ENCODE assay signal across 8 cellular contexts in genomic region chr11:62599069-62599696, GRCh38. TPM values are rescaled to one million over a fixed set of nuclear protein-coding genes. Genes with fewer than 3 reads are reported as not detected.
A peak's percentile ranks its signal among the peaks of the same experiment; 100 is the strongest.
DNase-seq lines count a peak whose midpoint lies in the region; ATAC-seq and TF ChIP-seq lines count a peak whose summit lies in the region.

No MANE protein-coding gene starts in this region.

- ATAC-seq in CD8-positive, alpha-beta T cell: peak; percentile 75
- ATAC-seq in GM21390 (IDR thresholded peaks at IDR 0.05; ENCODE audit: unreplicated experiment): peak; percentile 55

- peak overlapping the region; percentile 98 for H3K4me2 ChIP-seq in OCI-LY7 (ENCODE audit: low read length)

- POLR2A ChIA-PET in CD8-positive, alpha-beta T cell (lab: Charles Lee): interaction anchor here (0.5 to 3.8 kb wide), 19 partner anchors 7 to 282 kb away, joined by 3 to 78 read pairs (median 4); partner anchors contain the start of genes B3GAT3, C11orf98, CSKMT and EEF1G
- POLR2A ChIA-PET in OCI-LY7 (lab: Charles Lee): interaction anchor here (0.6 to 1.1 kb wide), 4 partner anchors 73 to 1683 kb away, joined by 3 to 4 read pairs (median 3); partner anchors contain the start of genes LBHD1 and UQCC3

- peak overlapping the region; percentile 89 for H3K4me3 Mint-ChIP-seq in CD8-positive, alpha-beta T cell

- H3K9me3 ChIP-seq in CD8-positive, alpha-beta T cell (ENCODE audit: low read length): no peaks in the 10 kb centered on the region
- H3K9me3 ChIP-seq in HUES6 (ENCODE audit: control insufficient read depth, insufficient read depth, low read depth, low read length) (no peaks in the 10 kb centered on the region), OCI-LY7 (ENCODE audit: low read length) (no peaks in the 10 kb centered on the region), muscle layer of colon (ENCODE audit: low read length) (no peaks in the 10 kb centered on the region)

- BruUV-seq in OCI-LY7 (replicated peaks; lab: Mats Ljungman, UMichigan): no TSS peak

- H3K36me3 Mint-ChIP-seq in CD8-positive, alpha-beta T cell: peaks cover 80% of the 10 kb centered on the region

- no peaks in the 10 kb centered on the region for H3K9me2 ChIP-seq in OCI-LY7 (ENCODE audit: insufficient read depth, low read length)

- peak overlapping the region; percentile 83 for H3K27ac ChIP-seq in CD8-positive, alpha-beta T cell (ENCODE audit: low read depth, low read length)
- no peak overlapping the region for H3K27ac ChIP-seq in HUES6 (ENCODE audit: low read depth, low read length)
- peak overlapping the region; percentile 87 for H3K27ac ChIP-seq in OCI-LY7 (ENCODE audit: low read depth, low read length, poor library complexity, severe bottlenecking)
- H3K27ac ChIP-seq in muscle layer of colon (ENCODE audit: low read depth, low read length): peak overlapping the region; percentile 64

- no peak for TF ChIP-seq CTCF in CD8-positive, alpha-beta T cell (IDR thresholded peaks at IDR 0.05)
- TF ChIP-seq CTCF in OCI-LY7 (conservative IDR thresholded peaks at IDR 0.05; ENCODE audit: low read length) (no peak), epithelial cell of proximal tubule (conservative IDR thresholded peaks at IDR 0.05; ENCODE audit: low read depth, low read length) (no peak)

- H3K4me3 ChIP-seq in CD8-positive, alpha-beta T cell (ENCODE audit: low read depth, low read length): peak overlapping the region; percentile 62
- H3K4me3 ChIP-seq in HUES6 (ENCODE audit: low read depth, low read length) (peak overlapping the region; percentile 13), OCI-LY7 (ENCODE audit: low read depth, low read length, poor library complexity, severe bottlenecking) (peak overlapping the region; percentile 98), epithelial cell of proximal tubule (ENCODE audit: low read depth, low read length) (peak overlapping the region; percentile 84), muscle layer of colon (ENCODE audit: low read depth in 1 of 2, low read length in 2 of 2) (no peak overlapping the region)

- peaks cover 9% of the 10 kb centered on the region; the same call in 1 of the 2 replicates for H4K20me1 ChIP-seq in OCI-LY7 (ENCODE audit: insufficient read depth, low read length)

- no peaks in the 10 kb centered on the region for H3K27me3 ChIP-seq in CD8-positive, alpha-beta T cell (ENCODE audit: insufficient read depth, low read length)
- H3K27me3 ChIP-seq in HUES6 (ENCODE audit: control insufficient read depth, insufficient read depth, low read length) (peaks cover 18% of the 10 kb centered on the region), muscle layer of colon (ENCODE audit: control insufficient read depth in 1 of 2, insufficient read depth in 2 of 2, low read length in 2 of 2) (no peaks in the 10 kb centered on the region)

- DNase-seq in CD8-positive, alpha-beta T cell: peak; percentile 90 to 99 (median 94)
- DNase-seq in OCI-LY7 (ENCODE audit: low spot score): peak; percentile 99
- peak; percentile 90 for DNase-seq in activated T-cell treated with anti-CD3 and anti-CD28 coated beads for 4 hours
- DNase-seq in epithelial cell of proximal tubule (ENCODE audit: low read depth): no peak
- peak; percentile 87 to 90 for DNase-seq in stimulated activated CD8-positive, alpha-beta memory T cell treated with anti-CD3 and anti-CD28 coated beads, Interleukin-4, amount 100 ng/mL, for 4 hours (ENCODE audit: low read depth in 2 of 2, low spot score in 1 of 2)

- H3K4me1 Mint-ChIP-seq in CD8-positive, alpha-beta T cell (ENCODE audit: low read depth): peaks cover 56% of the 10 kb centered on the region

- H3K36me3 ChIP-seq in CD8-positive, alpha-beta T cell (ENCODE audit: insufficient read depth, low read length): peaks cover 37% of the 10 kb centered on the region
- H3K36me3 ChIP-seq in HUES6 (ENCODE audit: control insufficient read depth, insufficient read depth, low read length) (peaks cover 44% of the 10 kb centered on the region), OCI-LY7 (ENCODE audit: insufficient read depth, low read length) (peaks cover 86% of the 10 kb centered on the region), muscle layer of colon (ENCODE audit: insufficient read depth, low read length) (peaks cover 49% of the 10 kb centered on the region)

- H3K9ac ChIP-seq in HUES6 (ENCODE audit: low read length): no peak overlapping the region
- no peak overlapping the region for H3K9ac ChIP-seq in muscle layer of colon (ENCODE audit: low read length)

- CTCF ChIA-PET in CD8-positive, alpha-beta T cell (lab: Charles Lee): interaction anchor here (0.7 to 1.1 kb wide), 4 partner anchors 13 to 174 kb away, joined by 3 read pairs; no protein-coding TSS in a partner anchor
- CTCF ChIA-PET in OCI-LY7 (lab: Charles Lee; ENCODE audit: unreplicated experiment): no interaction called here

- H3K27ac Mint-ChIP-seq in CD8-positive, alpha-beta T cell: peak overlapping the region; percentile 92

- no peaks in the 10 kb centered on the region for H3K27me3 Mint-ChIP-seq in CD8-positive, alpha-beta T cell (ENCODE audit: low read depth)

- H3K79me2 ChIP-seq in OCI-LY7 (ENCODE audit: insufficient read depth, low read depth, low read length): peaks cover 37% of the 10 kb centered on the region

- H2AFZ ChIP-seq in OCI-LY7 (ENCODE audit: low read length): no peak overlapping the region

- intact Hi-C loops in CD8-positive, alpha-beta T cell (cut with DNase I, micrococcal nuclease): loop anchor here in 1 of 2 experiments (1.0 to 10.0 kb wide), 5 partner anchors 8 to 186 kb away; partner anchors contain the start of genes C11orf98, CSKMT, TMEM179B and TUT1
- intact Hi-C loops in OCI-LY7 (cut with micrococcal nuclease; ENCODE audit: unreplicated experiment): loop anchor here (10.0 kb wide), 2 partner anchors 126 to 236 kb away; partner anchors contain the start of genes HNRNPUL2, STX5, TEX54 and TTC9C

- H3K9me3 Mint-ChIP-seq in CD8-positive, alpha-beta T cell: no peaks in the 10 kb centered on the region

- H3K4me1 ChIP-seq in CD8-positive, alpha-beta T cell (ENCODE audit: insufficient read depth, low read length): peaks cover 22% of the 10 kb centered on the region
- peaks cover 18% of the 10 kb centered on the region for H3K4me1 ChIP-seq in HUES6 (ENCODE audit: control insufficient read depth, insufficient read depth, low read length)
- H3K4me1 ChIP-seq in OCI-LY7 (ENCODE audit: insufficient read depth, low read length, poor library complexity, severe bottlenecking): peaks cover 24% of the 10 kb centered on the region
- H3K4me1 ChIP-seq in muscle layer of colon (ENCODE audit: insufficient read depth, low read length): peaks cover 31% of the 10 kb centered on the region

RNA-seq across cellular contexts. Expression of gene MTA2, which starts 2.5 kb away (rescaled TPM):
- total RNA-seq in CD8-positive, alpha-beta T cell: 100 to 1,000 TPM; 148 to 154 TPM
- 130 and 133 TPM in 2 replicates for total RNA-seq in OCI-LY7 (2014; rRNA removed; shearing (Covaris generic))
- 162 and 174 TPM in 2 replicates for total RNA-seq in OCI-LY7 (2022)
- total RNA-seq in epithelial cell of proximal tubule: 109 and 153 TPM in 2 replicates

RNA-seq across cellular contexts. Expression of gene TUT1, which starts 7.9 kb away (rescaled TPM):
- 10 to 100 TPM; 15.3 to 17.7 TPM for total RNA-seq in CD8-positive, alpha-beta T cell
- total RNA-seq in OCI-LY7 (2014; rRNA removed; shearing (Covaris generic)): 15.6 and 22.5 TPM in 2 replicates
- total RNA-seq in OCI-LY7 (2022): 38.2 and 40.4 TPM in 2 replicates
- total RNA-seq in epithelial cell of proximal tubule: 9.4 and 10.1 TPM in 2 replicates

RNA-seq across cellular contexts. Expression of gene EML3, which starts 13.4 kb away (rescaled TPM):
- 100 to 1,000 TPM; 167 to 189 TPM for total RNA-seq in CD8-positive, alpha-beta T cell
- 41.2 and 52.8 TPM in 2 replicates for total RNA-seq in OCI-LY7 (2014; rRNA removed; shearing (Covaris generic))
- total RNA-seq in OCI-LY7 (2022) (81.6 and 92.6 TPM in 2 replicates), epithelial cell of proximal tubule (29.7 and 31.8 TPM in 2 replicates)

RNA-seq across cellular contexts. Expression of gene ROM1, which starts 13.9 kb away (rescaled TPM):
- total RNA-seq in CD8-positive, alpha-beta T cell: 1 to 10 TPM; 1.7 to 2.1 TPM
- total RNA-seq in OCI-LY7 (2014; rRNA removed; shearing (Covaris generic)): 0.69 and 1.1 TPM in 2 replicates
- 1.2 and 2.5 TPM in 2 replicates for total RNA-seq in OCI-LY7 (2022)
- total RNA-seq in epithelial cell of proximal tubule: 1.2 and 1.4 TPM in 2 replicates

RNA-seq across cellular contexts. Expression of gene B3GAT3, which starts 22.6 kb away (rescaled TPM):
- 10 to 100 TPM; 41.7 to 44.0 TPM for total RNA-seq in CD8-positive, alpha-beta T cell
- 55.8 and 74.3 TPM in 2 replicates for total RNA-seq in OCI-LY7 (2014; rRNA removed; shearing (Covaris generic))
- total RNA-seq in OCI-LY7 (2022) (66.2 and 71.3 TPM in 2 replicates), epithelial cell of proximal tubule (43.6 and 67.7 TPM in 2 replicates)

Comparison
In these comparisons a context has a peak if more than half of its experiments do, and no peak if none do; other contexts are left out.
1. H3K4me3 ChIP-seq: peak in CD8-positive, alpha-beta T cell (single experiment), HUES6 (single experiment), OCI-LY7 (single experiment) and epithelial cell of proximal tubule (single experiment); none in muscle layer of colon (0 of 2).